In genomic region chr12:6927999-6928702, GRCh38 we compare ENCODE assay signal across 8 cellular contexts. TPM values are rescaled to one million over a fixed set of nuclear protein-coding genes. Genes with fewer than 3 reads are reported as not detected.
DNase-seq lines count a peak whose midpoint lies in the region; ATAC-seq, FAIRE-seq and TF ChIP-seq lines count a peak whose summit lies in the region.

No MANE protein-coding gene starts in this region.

- H3K4me3 ChIP-seq in K562: peak overlapping the region; percentile 76

- no TSS peak for BruUV-seq in K562 (replicated peaks; lab: Mats Ljungman, UMichigan)

- peaks cover 4% of the 10 kb centered on the region for H3K9me1 ChIP-seq in K562 (ENCODE audit: control insufficient read depth, insufficient read depth, low read length)

- H3K4me1 ChIP-seq in K562 (replicated peaks in 1 of 2; ENCODE audit: control insufficient read depth in 2 of 2, insufficient read depth in 2 of 2, low read length in 2 of 2): peaks cover 44 to 46% of the 10 kb centered on the region in 2 experiments; a peak in 4 of 5 replicates

- H4K20me1 ChIP-seq in K562 (replicated peaks; ENCODE audit: control insufficient read depth, insufficient read depth, low read length): no peaks in the 10 kb centered on the region

- POLR2A ChIA-PET in K562 (lab: Yijun Ruan, JAX): interaction anchor here (0.6 to 8.1 kb wide), 3 partner anchors 10 to 171 kb away, joined by 4 to 61 read pairs (median 5); partner anchors contain the start of genes C12orf57 and RNU7-1

- peak overlapping the region; percentile 84 to 93 for H3K9ac ChIP-seq in K562 (ENCODE audit: insufficient read depth in 1 of 2, low read depth in 2 of 2, low read length in 2 of 2)

- no CpG with 5 or more reads among the region's 84 CpGs for WGBS in K562 (ENCODE audit: insufficient coverage, low coverage, missing lambda C conversion rate)

- ATAC-seq in K562 (no peak), left colon (peak; percentile 12), GM19463 (IDR thresholded peaks at IDR 0.05; ENCODE audit: unreplicated experiment) (no peak)

- no peak for TF ChIP-seq CTCF in K562 (IDR thresholded peaks at IDR 0.05 in 2 of 3, conservative IDR thresholded peaks at IDR 0.05 in 1 of 3; ENCODE audit: insufficient read depth in 2 of 3, low read depth in 1 of 3, low read length in 3 of 3)

- no peak overlapping the region for H2AFZ ChIP-seq in K562 (ENCODE audit: low read depth, low read length)

- no peaks in the 10 kb centered on the region for H3K9me3 ChIP-seq in K562 (replicated peaks; ENCODE audit: control insufficient read depth, insufficient read depth, low read depth, low read length)

- H3K27ac ChIP-seq in K562 (ENCODE audit: extremely low read depth, low read depth, low read length): peak overlapping the region; percentile 85
- H3K27ac ChIP-seq in temporal lobe (ENCODE audit: low read depth, low read length): peak overlapping the region; percentile 84

- no peak for TF ChIP-seq POLR2A in K562 (conservative IDR thresholded peaks at IDR 0.05)

- CTCF ChIA-PET in K562 (lab: Yijun Ruan, JAX; ENCODE audit: low intra/inter-chr PET ratio): no interaction called here

- peak; percentile 33 for DNase-seq in stimulated activated CD4-positive, alpha-beta T cell treated with anti-CD3 and anti-CD28 coated beads, Interleukin-4, amount 100 ng/mL, for 1 hour
- no peak for DNase-seq in stimulated activated CD4-positive, alpha-beta T cell treated with anti-CD3 and anti-CD28 coated beads, Interleukin-4, amount 100 ng/mL, for 24 hours
- DNase-seq in K562 (ENCODE audit: extremely low read depth in 1 of 4, low spot score in 3 of 4) (peak in 3 of 4 experiments; percentile 37 to 72 (median 71)), left colon (no peak), SK-N-DZ (ENCODE audit: low spot score) (no peak), dedifferentiated amniotic fluid mesenchymal stem cell (ENCODE audit: extremely low spot score) (no peak)

- intact Hi-C loops in K562 (cut with micrococcal nuclease) (loop anchor here (5.0 kb wide), 1 partner anchor 114 kb away; no protein-coding TSS in a partner anchor), left colon (cut with DNase I, micrococcal nuclease) (no loop called here)

- no peak for TF ChIP-seq EP300 in K562 (IDR thresholded peaks at IDR 0.05; ENCODE audit: low read length)

- peak overlapping the region; percentile 87 for H3K4me2 ChIP-seq in K562 (ENCODE audit: insufficient read depth, low read length)

- TF ChIP-seq RAD21 in K562 (CRISPR knock-in tag; conservative IDR thresholded peaks at IDR 0.05 in 1 of 2, IDR thresholded peaks at IDR 0.05 in 1 of 2): no peak

- in situ Hi-C loops in K562 (cut with MboI): no loop called here

- no peak for FAIRE-seq in K562 (lab: Jason Lieb, UNC)

- no peaks in the 10 kb centered on the region for H3K27me3 ChIP-seq in K562 (ENCODE audit: control insufficient read depth in 2 of 2, insufficient read depth in 2 of 2, low read length in 2 of 2)

- peaks cover 13% of the 10 kb centered on the region; the same call in 1 of the 3 replicates for H3K36me3 ChIP-seq in K562 (ENCODE audit: control insufficient read depth, insufficient read depth, low read length)

- peaks cover 50% of the 10 kb centered on the region for H3K79me2 ChIP-seq in K562 (ENCODE audit: control insufficient read depth, insufficient read depth, low read length)

RNA-seq across cellular contexts. Expression of gene ATN1, which starts 0.4 kb away (rescaled TPM):
- 40.4 and 80.7 TPM in 2 replicates for total RNA-seq in K562 (2011; cell fraction: chromatin; rRNA removed; ENCODE audit: low replicate concordance)
- 33.9 and 34.2 TPM in 2 replicates for total RNA-seq in K562 (2011; cell fraction: nucleolus; rRNA removed)
- 35.9 and 45.9 TPM in 2 replicates for total RNA-seq in K562 (2011; cell fraction: nucleoplasm; rRNA removed)
- total RNA-seq in K562 (2014; rRNA removed) (3.9 and 6.6 TPM in 2 replicates), K562 (2014; rRNA removed; fragmentation: Illumina TruSeq; extraction: Trizol) (1.1 and 1.3 TPM in 2 replicates), K562 (2015; rRNA removed; fragmentation: Illumina TruSeq; extraction: Trizol) (2.6 and 3.4 TPM in 2 replicates), K562 (2021) (40.5 and 49.8 TPM in 2 replicates), left colon (10 to 100 TPM; 64.6 to 78.9 TPM), temporal lobe (34.2 TPM)
- polyA plus RNA-seq in K562 (2011; rRNA removed) (2.7 and 8.6 TPM in 2 replicates), K562 (2014; fragmentation: Illumina TruSeq; extraction: Trizol) (31.0 and 37.6 TPM in 2 replicates), K562 (2014; fragmentation: Nextera tagmentation; extraction: Ambion mirVana) (under 1 TPM; 0.15 to 0.20 TPM), K562 (2014; rRNA removed) (21.8 and 28.6 TPM in 2 replicates)
- 4.1 and 7.5 TPM in 2 replicates for polyA plus RNA-seq in K562 (2011; cell fraction: cytosol; rRNA removed)
- 33.6 and 70.0 TPM in 2 replicates for polyA plus RNA-seq in K562 (2011; cell fraction: nucleus; rRNA removed)
- polyA plus RNA-seq in K562 (2012): 32.7 and 40.7 TPM in 2 replicates
- 1.1 and 1.6 TPM in 2 replicates for polyA minus RNA-seq in K562 (2011; rRNA and poly(A)+ RNA removed)
- polyA minus RNA-seq in K562 (2011; cell fraction: cytosol; rRNA and poly(A)+ RNA removed): 13.8 and 27.9 TPM in 2 replicates
- polyA minus RNA-seq in K562 (2011; cell fraction: nucleus; rRNA and poly(A)+ RNA removed): 7.9 and 9.2 TPM in 2 replicates
- 15.9 and 16.9 TPM in 2 replicates for polyA plus RNA-seq in SK-N-DZ (2014; cell fraction: cytosol; rRNA removed)
- 19.4 and 59.9 TPM in 2 replicates for polyA plus RNA-seq in SK-N-DZ (2014; cell fraction: nucleus; rRNA removed)

RNA-seq across cellular contexts. Expression of gene ENO2, which starts 13.8 kb away (rescaled TPM):
- total RNA-seq in K562 (2011; cell fraction: chromatin; rRNA removed; ENCODE audit: low replicate concordance): 58.9 and 105 TPM in 2 replicates
- total RNA-seq in K562 (2011; cell fraction: nucleolus; rRNA removed): 52.2 and 55.9 TPM in 2 replicates
- total RNA-seq in K562 (2011; cell fraction: nucleoplasm; rRNA removed): 54.7 and 61.2 TPM in 2 replicates
- 10.9 and 14.1 TPM in 2 replicates for total RNA-seq in K562 (2014; rRNA removed)
- total RNA-seq in K562 (2014; rRNA removed; fragmentation: Illumina TruSeq; extraction: Trizol): 10.2 and 12.4 TPM in 2 replicates
- 13.0 and 13.9 TPM in 2 replicates for total RNA-seq in K562 (2015; rRNA removed; fragmentation: Illumina TruSeq; extraction: Trizol)
- 18.1 and 20.3 TPM in 2 replicates for total RNA-seq in K562 (2021)
- 43.3 and 70.5 TPM in 2 replicates for polyA plus RNA-seq in K562 (2011; rRNA removed)
- polyA plus RNA-seq in K562 (2011; cell fraction: cytosol; rRNA removed): 33.7 and 81.5 TPM in 2 replicates
- 166 and 226 TPM in 2 replicates for polyA plus RNA-seq in K562 (2011; cell fraction: nucleus; rRNA removed)
- 49.7 and 51.0 TPM in 2 replicates for polyA plus RNA-seq in K562 (2012)
- polyA plus RNA-seq in K562 (2014; fragmentation: Illumina TruSeq; extraction: Trizol): 22.8 and 25.2 TPM in 2 replicates
- 10 to 100 TPM; 23.2 to 27.6 TPM for polyA plus RNA-seq in K562 (2014; fragmentation: Nextera tagmentation; extraction: Ambion mirVana)
- polyA plus RNA-seq in K562 (2014; rRNA removed): 20.5 and 21.0 TPM in 2 replicates
- polyA minus RNA-seq in K562 (2011; rRNA and poly(A)+ RNA removed): 24.6 and 30.6 TPM in 2 replicates
- 11.5 and 21.7 TPM in 2 replicates for polyA minus RNA-seq in K562 (2011; cell fraction: cytosol; rRNA and poly(A)+ RNA removed)
- 18.6 and 33.5 TPM in 2 replicates for polyA minus RNA-seq in K562 (2011; cell fraction: nucleus; rRNA and poly(A)+ RNA removed)
- total RNA-seq in left colon: 10 to 100 TPM in 1 of 2 donors, 1 to 10 TPM in 1; 3.1 to 10.9 TPM
- total RNA-seq in temporal lobe: 164 TPM
- polyA plus RNA-seq in SK-N-DZ (2014; cell fraction: cytosol; rRNA removed): 127 and 142 TPM in 2 replicates
- 292 and 417 TPM in 2 replicates for polyA plus RNA-seq in SK-N-DZ (2014; cell fraction: nucleus; rRNA removed)

RNA-seq across cellular contexts. Expression of gene RNU7-1, which starts 15.5 kb away (rescaled TPM):
- not detected in 2 replicates for total RNA-seq in K562 (2011; cell fraction: chromatin; rRNA removed; ENCODE audit: low replicate concordance)
- not detected in 2 replicates for total RNA-seq in K562 (2011; cell fraction: nucleolus; rRNA removed)
- not detected in 2 replicates for total RNA-seq in K562 (2011; cell fraction: nucleoplasm; rRNA removed)
- total RNA-seq in K562 (2014; rRNA removed) (not detected in 2 replicates), K562 (2014; rRNA removed; fragmentation: Illumina TruSeq; extraction: Trizol) (not detected in 2 replicates), K562 (2015; rRNA removed; fragmentation: Illumina TruSeq; extraction: Trizol) (not detected in 2 replicates), K562 (2021) (not detected in 2 replicates), left colon (not detected), temporal lobe (not detected)
- polyA plus RNA-seq in K562 (2011; rRNA removed) (not detected in 2 replicates), K562 (2014; fragmentation: Illumina TruSeq; extraction: Trizol) (not detected in 2 replicates), K562 (2014; fragmentation: Nextera tagmentation; extraction: Ambion mirVana) (not detected), K562 (2014; rRNA removed) (not detected in 2 replicates)
- not detected in 2 replicates for polyA plus RNA-seq in K562 (2011; cell fraction: cytosol; rRNA removed)
- polyA plus RNA-seq in K562 (2011; cell fraction: nucleus; rRNA removed): not detected in 2 replicates
- polyA plus RNA-seq in K562 (2012): not detected in 2 replicates
- not detected in 2 replicates for polyA minus RNA-seq in K562 (2011; rRNA and poly(A)+ RNA removed)
- polyA minus RNA-seq in K562 (2011; cell fraction: cytosol; rRNA and poly(A)+ RNA removed): not detected in 2 replicates
- polyA minus RNA-seq in K562 (2011; cell fraction: nucleus; rRNA and poly(A)+ RNA removed): not detected in 2 replicates
- polyA plus RNA-seq in SK-N-DZ (2014; cell fraction: cytosol; rRNA removed): not detected in 2 replicates
- polyA plus RNA-seq in SK-N-DZ (2014; cell fraction: nucleus; rRNA removed): not detected in 2 replicates

RNA-seq across cellular contexts. Expression of gene C12orf57, which starts 15.7 kb away (rescaled TPM):
- 30.7 and 66.4 TPM in 2 replicates for total RNA-seq in K562 (2011; cell fraction: chromatin; rRNA removed; ENCODE audit: low replicate concordance)
- total RNA-seq in K562 (2011; cell fraction: nucleolus; rRNA removed): 89.2 and 92.8 TPM in 2 replicates
- total RNA-seq in K562 (2011; cell fraction: nucleoplasm; rRNA removed): 81.8 and 119 TPM in 2 replicates
- total RNA-seq in K562 (2014; rRNA removed) (131 and 140 TPM in 2 replicates), K562 (2014; rRNA removed; fragmentation: Illumina TruSeq; extraction: Trizol) (22.9 and 26.7 TPM in 2 replicates), K562 (2015; rRNA removed; fragmentation: Illumina TruSeq; extraction: Trizol) (113 and 115 TPM in 2 replicates), K562 (2021) (104 and 113 TPM in 2 replicates), left colon (100 to 1,000 TPM; 151 to 168 TPM), temporal lobe (276 TPM)
- polyA plus RNA-seq in K562 (2011; rRNA removed) (190 and 317 TPM in 2 replicates), K562 (2014; fragmentation: Illumina TruSeq; extraction: Trizol) (41.5 and 120 TPM in 2 replicates), K562 (2014; fragmentation: Nextera tagmentation; extraction: Ambion mirVana) (100 to 1,000 TPM in 1 of 2 experiments, 10 to 100 TPM in 1; 64.2 to 107 TPM), K562 (2014; rRNA removed) (188 and 191 TPM in 2 replicates)
- polyA plus RNA-seq in K562 (2011; cell fraction: cytosol; rRNA removed): 504 and 556 TPM in 2 replicates
- polyA plus RNA-seq in K562 (2011; cell fraction: nucleus; rRNA removed): 180 and 275 TPM in 2 replicates
- polyA plus RNA-seq in K562 (2012): 150 and 417 TPM in 2 replicates
- 37.7 TPM in 2 replicates for polyA minus RNA-seq in K562 (2011; rRNA and poly(A)+ RNA removed)
- polyA minus RNA-seq in K562 (2011; cell fraction: cytosol; rRNA and poly(A)+ RNA removed): 34.5 and 61.2 TPM in 2 replicates
- polyA minus RNA-seq in K562 (2011; cell fraction: nucleus; rRNA and poly(A)+ RNA removed): 33.4 and 59.2 TPM in 2 replicates
- polyA plus RNA-seq in SK-N-DZ (2014; cell fraction: cytosol; rRNA removed): 890 and 1,059 TPM in 2 replicates
- polyA plus RNA-seq in SK-N-DZ (2014; cell fraction: nucleus; rRNA removed): 478 and 558 TPM in 2 replicates

RNA-seq across cellular contexts. Expression of gene PTPN6, which starts 23.0 kb away (rescaled TPM):
- total RNA-seq in K562 (2011; cell fraction: chromatin; rRNA removed; ENCODE audit: low replicate concordance): 2.3 and 4.5 TPM in 2 replicates
- total RNA-seq in K562 (2011; cell fraction: nucleolus; rRNA removed): 3.3 and 4.3 TPM in 2 replicates
- 2.6 and 2.8 TPM in 2 replicates for total RNA-seq in K562 (2011; cell fraction: nucleoplasm; rRNA removed)
- total RNA-seq in K562 (2014; rRNA removed) (5.1 and 7.3 TPM in 2 replicates), K562 (2014; rRNA removed; fragmentation: Illumina TruSeq; extraction: Trizol) (1.5 and 1.6 TPM in 2 replicates), K562 (2015; rRNA removed; fragmentation: Illumina TruSeq; extraction: Trizol) (2.7 and 4.4 TPM in 2 replicates), K562 (2021) (4.1 and 6.4 TPM in 2 replicates), left colon (10 to 100 TPM; 40.0 to 43.9 TPM), temporal lobe (2.5 TPM)
- polyA plus RNA-seq in K562 (2011; rRNA removed) (3.9 and 7.5 TPM in 2 replicates), K562 (2014; fragmentation: Illumina TruSeq; extraction: Trizol) (5.1 and 5.6 TPM in 2 replicates), K562 (2014; fragmentation: Nextera tagmentation; extraction: Ambion mirVana) (1 to 10 TPM; 2.0 to 3.0 TPM), K562 (2014; rRNA removed) (4.4 and 4.7 TPM in 2 replicates)
- polyA plus RNA-seq in K562 (2011; cell fraction: cytosol; rRNA removed): 5.1 and 8.7 TPM in 2 replicates
- 8.0 and 10.0 TPM in 2 replicates for polyA plus RNA-seq in K562 (2011; cell fraction: nucleus; rRNA removed)
- 6.6 and 9.3 TPM in 2 replicates for polyA plus RNA-seq in K562 (2012)
- polyA minus RNA-seq in K562 (2011; rRNA and poly(A)+ RNA removed): 2.0 and 5.6 TPM in 2 replicates
- polyA minus RNA-seq in K562 (2011; cell fraction: cytosol; rRNA and poly(A)+ RNA removed): 1.6 and 10.2 TPM in 2 replicates
- 2.0 and 5.2 TPM in 2 replicates for polyA minus RNA-seq in K562 (2011; cell fraction: nucleus; rRNA and poly(A)+ RNA removed)
- 0.48 and 0.64 TPM in 2 replicates for polyA plus RNA-seq in SK-N-DZ (2014; cell fraction: cytosol; rRNA removed)
- 1.1 and 1.3 TPM in 2 replicates for polyA plus RNA-seq in SK-N-DZ (2014; cell fraction: nucleus; rRNA removed)

Comparison
In these comparisons a context has a peak if more than half of its experiments do, and no peak if none do; other contexts are left out.
1. DNase-seq: peak in stimulated activated CD4-positive, alpha-beta T cell treated with anti-CD3 and anti-CD28 coated beads, Interleukin-4, amount 100 ng/mL, for 1 hour (single experiment) and K562 (3 of 4); none in stimulated activated CD4-positive, alpha-beta T cell treated with anti-CD3 and anti-CD28 coated beads, Interleukin-4, amount 100 ng/mL, for 24 hours (single experiment), left colon (0 of 2), SK-N-DZ (single experiment) and dedifferentiated amniotic fluid mesenchymal stem cell (single experiment).